In genomic region chr9:129597355-129598088, GRCh38 we compare ENCODE assay signal across 1 cellular context.
A peak's percentile ranks its signal among the peaks of the same experiment; 100 is the strongest.
TF ChIP-seq lines count a peak whose summit lies in the region.

No MANE protein-coding gene starts in this region.

TF ChIP-seq in H1, 55 proteins besides CTCF, POLR2A, EP300 and RAD21 (continued from another document):
- 0 out of 2 replicates have a peak, but pooled peaks have one; percentile 48 for TF ChIP-seq MAX (IDR thresholded peaks at IDR 0.05)
- no peak for TF ChIP-seq GTF2F1 (IDR thresholded peaks at IDR 0.05; ENCODE audit: borderline replicate concordance, low read depth, low read length)
- no peak for TF ChIP-seq TBP (IDR thresholded peaks at IDR 0.05; ENCODE audit: low read depth, low read length)
- TF ChIP-seq SP4 (IDR thresholded peaks at IDR 0.05; ENCODE audit: low read length): no peak
- no peak for TF ChIP-seq BRCA1 (IDR thresholded peaks at IDR 0.05; ENCODE audit: low read depth, low read length)
- no peak for TF ChIP-seq ZNF274 (IDR thresholded peaks at IDR 0.05; ENCODE audit: borderline replicate concordance, extremely low read depth, low read length)
- TF ChIP-seq SUZ12 (IDR thresholded peaks at IDR 0.05; ENCODE audit: low read length): no peak
- TF ChIP-seq KDM4A (IDR thresholded peaks at IDR 0.05; ENCODE audit: low read depth, low read length, severe bottlenecking): peak; percentile 31
- no peak for TF ChIP-seq JUND (IDR thresholded peaks at IDR 0.05; ENCODE audit: low read length)
- TF ChIP-seq ASH2L (IDR thresholded peaks at IDR 0.05; ENCODE audit: low read length): no peak
- no peak for TF ChIP-seq ATF2 (IDR thresholded peaks at IDR 0.05; ENCODE audit: low read length)
TF ChIP-seq in H1: peak in this region for 2.
